Comparison of ENCODE assay signal across 8 cellular contexts in the genomic region with DNA sequence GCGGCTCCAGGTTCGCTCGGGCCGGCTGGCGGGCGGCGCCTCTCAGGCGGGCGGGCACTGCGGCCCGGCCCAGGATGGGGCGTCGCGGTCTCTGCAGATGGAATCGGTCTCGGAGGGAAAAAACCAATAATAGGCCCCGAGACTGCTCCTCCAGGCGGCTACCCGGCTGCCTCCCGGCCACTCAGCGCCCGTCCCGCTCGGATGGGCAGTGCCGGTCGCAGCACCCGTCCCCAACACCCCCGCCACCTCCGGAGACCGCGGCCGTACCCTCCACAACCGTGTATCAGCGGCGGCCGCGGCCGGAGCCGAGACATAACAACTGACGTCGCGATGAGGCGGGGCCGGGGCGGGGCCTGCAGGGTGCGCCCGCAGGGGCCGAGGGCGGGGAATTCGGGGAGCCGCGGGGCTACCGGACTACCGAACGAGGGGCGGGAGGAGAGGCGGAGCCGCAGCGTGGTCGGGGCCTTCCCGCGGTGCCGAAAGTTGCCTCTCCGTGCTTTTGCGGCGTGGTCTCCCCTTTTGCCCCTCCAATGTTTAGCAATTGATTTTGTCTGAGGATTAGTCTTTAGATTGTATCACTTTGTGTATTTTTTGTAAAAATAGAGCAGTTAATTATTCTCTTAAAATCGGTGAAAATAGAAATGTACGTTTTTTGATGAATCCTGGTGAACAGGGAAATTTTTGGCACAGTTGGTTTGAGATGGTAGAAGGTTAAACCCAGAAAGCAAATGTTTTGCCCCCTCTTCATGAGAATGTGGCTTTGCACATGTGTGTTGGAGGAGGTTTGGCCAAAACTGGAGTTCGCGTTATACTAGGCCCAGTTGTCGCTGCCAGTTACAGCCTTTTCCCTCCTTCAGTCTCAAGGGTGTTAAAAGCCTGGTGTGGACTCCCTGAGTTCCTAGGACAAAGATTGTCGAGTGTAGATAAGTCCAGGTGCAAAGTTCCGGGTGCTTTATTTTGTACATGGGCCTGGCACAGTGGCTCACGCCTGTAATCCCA. TPM values are rescaled to one million over a fixed set of nuclear protein-coding genes. Genes with fewer than 3 reads are reported as not detected.
A peak's percentile ranks its signal among the peaks of the same experiment; 100 is the strongest.
DNase-seq lines count a peak whose midpoint lies in the region; ATAC-seq and TF ChIP-seq lines count a peak whose summit lies in the region.

A gene with protein sequence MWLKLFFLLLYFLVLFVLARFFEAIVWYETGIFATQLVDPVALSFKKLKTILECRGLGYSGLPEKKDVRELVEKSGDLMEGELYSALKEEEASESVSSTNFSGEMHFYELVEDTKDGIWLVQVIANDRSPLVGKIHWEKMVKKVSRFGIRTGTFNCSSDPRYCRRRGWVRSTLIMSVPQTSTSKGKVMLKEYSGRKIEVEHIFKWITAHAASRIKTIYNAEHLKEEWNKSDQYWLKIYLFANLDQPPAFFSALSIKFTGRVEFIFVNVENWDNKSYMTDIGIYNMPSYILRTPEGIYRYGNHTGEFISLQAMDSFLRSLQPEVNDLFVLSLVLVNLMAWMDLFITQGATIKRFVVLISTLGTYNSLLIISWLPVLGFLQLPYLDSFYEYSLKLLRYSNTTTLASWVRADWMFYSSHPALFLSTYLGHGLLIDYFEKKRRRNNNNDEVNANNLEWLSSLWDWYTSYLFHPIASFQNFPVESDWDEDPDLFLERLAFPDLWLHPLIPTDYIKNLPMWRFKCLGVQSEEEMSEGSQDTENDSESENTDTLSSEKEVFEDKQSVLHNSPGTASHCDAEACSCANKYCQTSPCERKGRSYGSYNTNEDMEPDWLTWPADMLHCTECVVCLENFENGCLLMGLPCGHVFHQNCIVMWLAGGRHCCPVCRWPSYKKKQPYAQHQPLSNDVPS (minus strand): TSS at position 317 of the 999 bp plus-strand sequence. CDS start 979 bp downstream, outside the sequence.

- ATAC-seq in GM21576 (IDR thresholded peaks at IDR 0.05; ENCODE audit: unreplicated experiment), result peak; percentile 84
- ATAC-seq in esophagus mucosa, result peak; percentile 94

- DNase-seq in DMS153 treated with DMSO at 0.1 percent for 48 hours (lab: John Stamatoyannopoulos, UW; ENCODE audit: unreplicated experiment) (peak; percentile 79), KBM-7 (peak; percentile 85), Peyer's patch (peak; percentile 98 to 99 (median 99))
- peak; percentile 96 to 97 for DNase-seq in activated T-cell treated with anti-CD3 and anti-CD28 coated beads, Interleukin-2, amount 50 U/mL, for 48 hours
- peak; percentile 83 for DNase-seq in stimulated activated CD8-positive, alpha-beta memory T cell treated with anti-CD3 and anti-CD28 coated beads, Interleukin-7, amount 100 ng/mL, for 24 hours (ENCODE audit: low read depth)

- H3K27ac ChIP-seq in Peyer's patch, result peak within 1 kb of the TSS; percentile 96 to 99 (median 98)
- peak within 1 kb of the TSS; percentile 97 for H3K27ac ChIP-seq in muscle layer of duodenum (ENCODE audit: low read length)

- in situ Hi-C loops in KBM-7 (cut with MboI; ENCODE audit: low pct_unique_long_range_greater_than_20kb, low sequenced_read_pairs), result no loop called here

- H3K4me3 ChIP-seq in Peyer's patch (peak within 1 kb of the TSS; percentile 53 to 93 (median 81)), muscle layer of duodenum (ENCODE audit: low read depth in 1 of 2, low read length in 2 of 2) (peak within 1 kb of the TSS; percentile 91 to 98)

- TF ChIP-seq POLR2A in Peyer's patch (IDR thresholded peaks at IDR 0.05), result peak; percentile 97 to 100

- peak in 1 of 6 experiments; percentile 3 for TF ChIP-seq CTCF in Peyer's patch (IDR thresholded peaks at IDR 0.05)

- H3K36me3 ChIP-seq in Peyer's patch (peaks cover 0 to 15% (median 0%) of the 10 kb centered on the region in 3 donors), muscle layer of duodenum (ENCODE audit: control insufficient read depth in 1 of 2, insufficient read depth in 2 of 2, low read length in 2 of 2) (peaks cover 5 to 14% of the 10 kb centered on the region in 2 donors)

- H3K27me3 ChIP-seq in Peyer's patch (no peaks in the 10 kb centered on the region), muscle layer of duodenum (ENCODE audit: low read depth, low read length) (no peaks in the 10 kb centered on the region)

- H3K4me1 ChIP-seq in Peyer's patch (peaks cover 0 to 30% (median 6%) of the 10 kb centered on the region in 4 donors), muscle layer of duodenum (ENCODE audit: control insufficient read depth in 1 of 2, insufficient read depth in 2 of 2, low read length in 2 of 2) (peaks cover 0 to 21% of the 10 kb centered on the region in 2 donors)

- H3K9me3 ChIP-seq in Peyer's patch (no peaks in the 10 kb centered on the region), muscle layer of duodenum (ENCODE audit: control insufficient read depth in 1 of 2, low read length in 2 of 2) (no peaks in the 10 kb centered on the region)

RNA-seq across cellular contexts. Expression of the gene that starts here (rescaled TPM):
- 100 to 1,000 TPM in 2 of 4 donors, 10 to 100 TPM in 2; 22.3 to 127 (median 102) TPM for total RNA-seq in Peyer's patch
- total RNA-seq in esophagus mucosa, result 12.6 TPM

Comparison
In these comparisons a context has a peak if more than half of its experiments do, and no peak if none do; other contexts are left out.
1. Peak in every context shown above with its lines: DNase-seq, ATAC-seq, H3K4me3 ChIP-seq and H3K27ac ChIP-seq.